8 cellular contexts compared by ENCODE assay signal in genomic region chr15:64634576-64635485, GRCh38.
A peak's percentile ranks its signal among the peaks of the same experiment; 100 is the strongest.
DNase-seq lines count a peak whose midpoint lies in the region; ATAC-seq, FAIRE-seq and TF ChIP-seq lines count a peak whose summit lies in the region.

No MANE protein-coding gene starts in this region.

- POLR2A ChIA-PET in GM12878 (lab: Charles Lee) = interaction anchor here (0.6 to 3.8 kb wide), 29 partner anchors 9 to 386 kb away, joined by 3 to 63 read pairs (median 5); partner anchors contain the start of gene ZNF609

- H3K9me2 ChIP-seq in GM23248 (ENCODE audit: insufficient read depth) = no peaks in the 10 kb centered on the region

- H4K20me1 ChIP-seq in GM23248 (ENCODE audit: insufficient read depth) (0 out of 2 replicates have a peak, but pooled peaks cover 5% of the 10 kb centered on the region), GM12878 (ENCODE audit: control insufficient read depth, insufficient read depth) (no peaks in the 10 kb centered on the region)

- TF ChIP-seq RAD21 in GM12878 (IDR thresholded peaks at IDR 0.05; ENCODE audit: insufficient read depth, low read depth, low read length) = no peak

- RAD21 ChIA-PET in GM12878 (lab: Charles Lee; ENCODE audit: unreplicated experiment) = interaction anchor here (0.5 to 5.5 kb wide), 45 partner anchors 11 to 541 kb away, joined by 3 to 239 read pairs (median 7); partner anchors contain the start of genes CIAO2A, PPIB, TRIP4 and ZNF609

- H3K79me2 ChIP-seq in GM23248 (ENCODE audit: insufficient read depth) (peaks cover 92% of the 10 kb centered on the region), GM12878 (ENCODE audit: control insufficient read depth, insufficient read depth, low read length) (peaks cover 49% of the 10 kb centered on the region)

- H3K4me1 ChIP-seq in GM23248 (ENCODE audit: insufficient read depth) (peaks cover 15% of the 10 kb centered on the region), GM12878 (ENCODE audit: control insufficient read depth, insufficient read depth, low read length) (peaks cover 45% of the 10 kb centered on the region), lower lobe of right lung (peaks cover 59% of the 10 kb centered on the region)

- SMC1A ChIA-PET in GM12878 (lab: Charles Lee; ENCODE audit: uncharacterized antibody, unreplicated experiment) = interaction anchor here (0.8 to 5.3 kb wide), 52 partner anchors 11 to 424 kb away, joined by 3 to 234 read pairs (median 6); partner anchors contain the start of genes TRIP4 and ZNF609

- no peak overlapping the region for H2AFZ ChIP-seq in GM23248
- H2AFZ ChIP-seq in GM12878 (ENCODE audit: control insufficient read depth, low read depth, low read length) = no peak overlapping the region

- intact Hi-C loops in GM12878 (cut with micrococcal nuclease; ENCODE audit: unreplicated experiment) (loop anchor here (1.0 to 10.0 kb wide), 3 partner anchors 12 to 210 kb away; no protein-coding TSS in a partner anchor), lower lobe of right lung (cut with DNase I) (no loop called here)

- H3K27me3 ChIP-seq in GM23248 (replicated peaks; ENCODE audit: insufficient read depth) (no peaks in the 10 kb centered on the region), GM12878 (replicated peaks in 1 of 2; ENCODE audit: control insufficient read depth in 2 of 2, insufficient read depth in 2 of 2, low read length in 1 of 2) (no peaks in the 10 kb centered on the region), lower lobe of right lung (ENCODE audit: low read depth) (no peaks in the 10 kb centered on the region)

- WGBS in GM23248 (ENCODE audit: low coverage in 1 of 2, low lambda C conversion rate in 2 of 2, missing lambda C conversion rate in 2 of 2), 2 experiments = 52 to 58% methylated on average over 4 of the region's 4 CpGs
- 3% methylated on average over 4 of the region's 4 CpGs for WGBS in GM12878 (ENCODE audit: insufficient coverage, insufficient replicate concordance, low lambda C conversion rate, missing lambda C conversion rate)

- peak; percentile 85 for FAIRE-seq in GM12892 (lab: Jason Lieb, UNC)
- peak; percentile 84 for FAIRE-seq in GM12878 (lab: Jason Lieb, UNC)

- ATAC-seq in GM12878 (peak; percentile 81), lower lobe of right lung (peak; percentile 5 to 26)

- CTCF ChIA-PET in GM12878 (lab: Yijun Ruan, JAX) = interaction anchor here (0.6 to 4.3 kb wide), 24 partner anchors 9 to 208 kb away, joined by 3 to 93 read pairs (median 4); no protein-coding TSS in a partner anchor

- H3K4me3 ChIP-seq in GM23248 (no peak overlapping the region), GM12878 (peak overlapping the region; percentile 41; the same call in 1 of the 2 replicates), lower lobe of right lung (no peak overlapping the region), foreskin fibroblast (ENCODE audit: low read depth in 1 of 2, low read length in 2 of 2) (no peak overlapping the region)

- DNase-seq in GM12892 (ENCODE audit: insufficient read length) (no peak), GM23248 (no peak), NCI-H1092 (lab: John Stamatoyannopoulos, UW) (peak; percentile 21), GM12878 (ENCODE audit: low read depth, low spot score) (peak; percentile 91), lower lobe of right lung (no peak), HPDE6-E6E7 (ENCODE audit: extremely low spot score) (no peak), GM13976 (ENCODE audit: low spot score) (no peak), foreskin fibroblast (no peak)

- TF ChIP-seq CTCF in GM12878 (IDR thresholded peaks at IDR 0.05 in 2 of 3, conservative IDR thresholded peaks at IDR 0.05 in 1 of 3; ENCODE audit: control insufficient read depth in 2 of 3, extremely low read depth in 1 of 3, insufficient read depth in 1 of 3, low read depth in 3 of 3, low read length in 3 of 3) = no peak
- no peak for TF ChIP-seq CTCF in lower lobe of right lung (IDR thresholded peaks at IDR 0.05)
- no peak for TF ChIP-seq CTCF in GM13976 (IDR thresholded peaks at IDR 0.05; ENCODE audit: borderline replicate concordance, control extremely low read depth, extremely low read depth, insufficient read depth, missing control alignments)
- TF ChIP-seq CTCF in foreskin fibroblast (IDR thresholded peaks at IDR 0.05; ENCODE audit: low read depth, low read length) = no peak

- peaks cover 13% of the 10 kb centered on the region; the same call in 1 of the 2 replicates for H3K36me3 ChIP-seq in GM23248 (ENCODE audit: low read depth)
- H3K36me3 ChIP-seq in GM12878 (ENCODE audit: control insufficient read depth in 2 of 2, insufficient read depth in 2 of 2, low read length in 1 of 2) = peaks cover 0 to 24% of the 10 kb centered on the region in 2 experiments; a peak in 3 of 4 replicates
- H3K36me3 ChIP-seq in lower lobe of right lung = no peaks in the 10 kb centered on the region

- peak; percentile 92 to 96 for TF ChIP-seq EP300 in GM12878 (IDR thresholded peaks at IDR 0.05; ENCODE audit: borderline replicate concordance in 1 of 2, control insufficient read depth in 1 of 2, low read depth in 2 of 2, low read length in 2 of 2)

- in situ Hi-C loops in GM23248 (cut with MboI) = no loop called here
- in situ Hi-C loops in GM12878 (cut with MboI) = no loop called here
- in situ Hi-C loops in GM13976 (cut with MboI; ENCODE audit: low sequenced_read_pairs, unreplicated experiment) = no loop called here

- BruUV-seq in GM12878 (replicated peaks; lab: Mats Ljungman, UMichigan) = no TSS peak

- H3F3A ChIP-seq in GM23248 (ENCODE audit: insufficient read depth) = peaks cover 12% of the 10 kb centered on the region; the same call in 1 of the 2 replicates

- no peak for TF ChIP-seq POLR2A in GM12892 (IDR thresholded peaks at IDR 0.05; ENCODE audit: low read depth, low read length)
- TF ChIP-seq POLR2A in GM12878 (IDR thresholded peaks at IDR 0.05; ENCODE audit: low read depth, low read length) = no peak

- H3K9ac ChIP-seq in GM23248 = no peak overlapping the region
- peak overlapping the region; percentile 45 for H3K9ac ChIP-seq in GM12878 (ENCODE audit: control insufficient read depth, insufficient read depth, low read length)

- 0 out of 2 replicates have a peak overlapping the region, but pooled peaks have one; percentile 29 for H3K27ac ChIP-seq in GM23248
- peak overlapping the region; percentile 97 for H3K27ac ChIP-seq in GM12878 (ENCODE audit: control insufficient read depth, insufficient read depth)
- H3K27ac ChIP-seq in lower lobe of right lung = peak overlapping the region; percentile 63

- H3K4me2 ChIP-seq in GM23248 (ENCODE audit: unreplicated experiment) = no peak overlapping the region
- peak overlapping the region; percentile 93 for H3K4me2 ChIP-seq in GM12878 (ENCODE audit: control insufficient read depth, insufficient read depth)

- H3K9me3 ChIP-seq in GM23248 (ENCODE audit: low read depth) (no peaks in the 10 kb centered on the region), GM12878 (replicated peaks; ENCODE audit: control insufficient read depth, insufficient read depth, low read length) (peaks cover 5% of the 10 kb centered on the region; the same call in 2 of the 3 replicates), lower lobe of right lung (no peaks in the 10 kb centered on the region)

TF ChIP-seq in GM12878, 131 proteins besides CTCF, POLR2A, EP300 and RAD21 (continues in another document):
- TF ChIP-seq TBL1XR1 (IDR thresholded peaks at IDR 0.05; ENCODE audit: low read depth, low read length) (peak; percentile 94), WRNIP1 (IDR thresholded peaks at IDR 0.05; ENCODE audit: borderline replicate concordance, low read depth, low read length) (0 out of 2 replicates have a peak, but pooled peaks have one; percentile 87), ZNF274 (IDR thresholded peaks at IDR 0.05; ENCODE audit: insufficient read depth, insufficient read length) (no peak), FOXK2 (IDR thresholded peaks at IDR 0.05) (no peak), E2F4 (IDR thresholded peaks at IDR 0.05; ENCODE audit: low read depth, low read length) (no peak), CUX1 (IDR thresholded peaks at IDR 0.05; ENCODE audit: insufficient replicate concordance, low read depth, low read length) (peak; percentile 92)

Comparison
In these comparisons a context has a peak if more than half of its experiments do, and no peak if none do; other contexts are left out.
1. DNase-seq: peak in NCI-H1092 (single experiment) and GM12878 (single experiment); none in GM12892 (single experiment), GM23248 (single experiment), lower lobe of right lung (single experiment), HPDE6-E6E7 (single experiment), GM13976 (single experiment) and foreskin fibroblast (0 of 2).
2. H3K27ac ChIP-seq: peak in every context shown above with its lines; median percentile 97 in GM12878; 63 in lower lobe of right lung; 29 in GM23248.